In genomic region chr1:15246960-15247614, GRCh38 we compare ENCODE assay signal across 8 cellular contexts. TPM values are rescaled to one million over a fixed set of nuclear protein-coding genes. Genes with fewer than 3 reads are reported as not detected.
DNase-seq lines count a peak whose midpoint lies in the region; ATAC-seq and TF ChIP-seq lines count a peak whose summit lies in the region.

FHAD1 (plus strand) TSS chr1:15247223; CDS start chr1:15251785, 4,562 bp downstream.

- H3K27me3 Mint-ChIP-seq in T-helper 2 cell treated with Interferon-gamma antibody and Interleukin-4, amounts not matched to agents 5 μg/mL and 100 μg/mL, for 36 hours (ENCODE audit: low read depth), result peaks cover 59% of the 10 kb centered on the region
- peaks cover 6 to 18% (median 16%) of the 10 kb centered on the region in 3 donors for H3K27me3 Mint-ChIP-seq in immature natural killer cell (ENCODE audit: low read depth in 3 of 3)

- WGBS in spleen, 5 donors, result 6 to 23% (median 7%) methylated on average over 12 to 55 of the region's 55 CpGs

- H3K36me3 ChIP-seq in ES-I3 (ENCODE audit: insufficient read depth, low read length) (no peaks in the 10 kb centered on the region), spleen (no peaks in the 10 kb centered on the region)

- no peak for TF ChIP-seq POLR2A in spleen (IDR thresholded peaks at IDR 0.05)

- ATAC-seq in GM21619 (IDR thresholded peaks at IDR 0.05; ENCODE audit: unreplicated experiment), result no peak

- peak within 1 kb of the TSS; percentile 41; the same call in 1 of the 2 replicates for H3K9ac ChIP-seq in ES-I3 (ENCODE audit: low read depth, low read length)

- H3K9me3 Mint-ChIP-seq in T-helper 2 cell treated with Interferon-gamma antibody and Interleukin-4, amounts not matched to agents 5 μg/mL and 100 μg/mL, for 36 hours, result peaks cover 11% of the 10 kb centered on the region
- H3K9me3 Mint-ChIP-seq in immature natural killer cell, result no peaks in the 10 kb centered on the region

- peak within 1 kb of the TSS; percentile 28 to 68 (median 41) for H3K4me3 ChIP-seq in spleen

- in situ Hi-C loops in T47D (cut with HindIII; ENCODE audit: low pct_unique_long_range_greater_than_20kb, low sequenced_read_pairs), result no loop called here

- DNase-seq in LHCN-M2 (ENCODE audit: low read depth) (peak; percentile 29), T47D (ENCODE audit: low read depth in 1 of 2, low spot score in 1 of 2) (peak; percentile 8 to 58), immature natural killer cell (peak; percentile 53 to 73 (median 55)), spleen (peak; percentile 79), occipital lobe (lab: John Stamatoyannopoulos, UW) (no peak)
- DNase-seq in T-helper 2 cell treated with Interferon-gamma antibody and Interleukin-4, amounts not matched to agents 5 μg/mL and 100 μg/mL, for 36 hours (ENCODE audit: low spot score), result peak; percentile 27

- no peaks in the 10 kb centered on the region for H3K36me3 Mint-ChIP-seq in T-helper 2 cell treated with Interferon-gamma antibody and Interleukin-4, amounts not matched to agents 5 μg/mL and 100 μg/mL, for 36 hours (ENCODE audit: low read depth)
- H3K36me3 Mint-ChIP-seq in immature natural killer cell, result peaks cover 0 to 6% (median 0%) of the 10 kb centered on the region in 3 donors

- peak within 1 kb of the TSS in 2 of 8 donors; percentile 13 to 27 for H3K27ac ChIP-seq in spleen

- H3K9me3 ChIP-seq in ES-I3 (ENCODE audit: control insufficient read depth, insufficient read depth, low read length) (no peaks in the 10 kb centered on the region), spleen (peaks cover 0 to 13% (median 0%) of the 10 kb centered on the region in 8 donors)

- H3K4me1 ChIP-seq in ES-I3 (ENCODE audit: insufficient read depth, low read length) (peaks cover 12% of the 10 kb centered on the region), spleen (peaks cover 2 to 54% (median 24%) of the 10 kb centered on the region in 6 donors)

- TF ChIP-seq CTCF in spleen (IDR thresholded peaks at IDR 0.05 in 8 of 11, conservative IDR thresholded peaks at IDR 0.05 in 3 of 11), result no peak

- peak within 1 kb of the TSS; percentile 66 for H3K4me3 Mint-ChIP-seq in T-helper 2 cell treated with Interferon-gamma antibody and Interleukin-4, amounts not matched to agents 5 μg/mL and 100 μg/mL, for 36 hours
- peak within 1 kb of the TSS; percentile 72 to 82 (median 77) for H3K4me3 Mint-ChIP-seq in immature natural killer cell

- peaks cover 0 to 52% (median 7%) of the 10 kb centered on the region in 7 donors for H3K27me3 ChIP-seq in spleen (replicated peaks in 1 of 7)

- peaks cover 31% of the 10 kb centered on the region for H3K4me1 Mint-ChIP-seq in T-helper 2 cell treated with Interferon-gamma antibody and Interleukin-4, amounts not matched to agents 5 μg/mL and 100 μg/mL, for 36 hours (ENCODE audit: low read depth)
- peaks cover 59 to 68% of the 10 kb centered on the region in 2 donors for H3K4me1 Mint-ChIP-seq in immature natural killer cell

- H3K27ac Mint-ChIP-seq in T-helper 2 cell treated with Interferon-gamma antibody and Interleukin-4, amounts not matched to agents 5 μg/mL and 100 μg/mL, for 36 hours, result peak within 1 kb of the TSS; percentile 23
- peak within 1 kb of the TSS in 5 of 6 donors; percentile 25 to 86 (median 51) for H3K27ac Mint-ChIP-seq in immature natural killer cell

- intact Hi-C loops in spleen (cut with DNase I; ENCODE audit: low total_unique reads), result no loop called here

RNA-seq across cellular contexts. Expression of gene FHAD1, which starts in this region (rescaled TPM):
- total RNA-seq in LHCN-M2 (2014; rRNA removed) (0.06 TPM in 1 of 2 replicates, not detected in the other), spleen (1 to 10 TPM in 1 of 7 donors, under 1 TPM in 3, not detected in 3; 0.25 to 1.0 (median 0.28) TPM), occipital lobe (0.31 TPM)
- not detected for polyA plus RNA-seq in LHCN-M2 (2012)
- polyA plus RNA-seq in immature natural killer cell (under 1 TPM in 1 of 3 donors, not detected in 2; 0.28 TPM), spleen (under 1 TPM; 0.22 to 0.43 (median 0.26) TPM)

Comparison
In these comparisons a context has a peak if more than half of its experiments do, and no peak if none do; other contexts are left out.
1. Peak in DNase-seq in LHCN-M2; RNA of the gene not detected or under 1 TPM.
2. Peak in DNase-seq in immature natural killer cell; RNA of the gene not detected or under 1 TPM.